23 cellular contexts compared by ENCODE assay signal in the genomic region with DNA sequence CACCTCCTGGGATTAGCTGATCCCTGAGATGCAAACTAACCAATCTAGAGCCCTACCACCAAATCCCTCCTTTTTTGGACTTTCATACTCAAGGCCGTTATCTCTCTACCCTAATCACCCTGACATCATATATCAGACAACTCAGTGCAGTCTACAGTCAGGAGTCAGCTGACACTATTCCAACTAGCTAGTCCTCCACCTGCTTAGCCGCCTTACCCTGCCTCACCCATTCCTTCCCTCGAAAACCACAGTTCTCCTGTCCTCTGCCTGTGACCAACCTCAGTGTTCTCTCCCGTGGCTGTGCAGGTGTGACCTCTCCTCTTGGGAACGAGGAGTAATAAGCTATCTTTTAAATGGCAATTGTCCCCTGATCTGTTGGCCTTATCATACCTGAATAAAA. TPM values are rescaled to one million over a fixed set of nuclear protein-coding genes. Genes with fewer than 3 reads are reported as not detected.
"Had no signal": no experiment of that assay in that cellular context is flagged by ENCODE, and none has a peak within 500 bp of the region (broad histone marks: within the 10 kb centered on the region; RNA-seq: fewer than 3 reads in every experiment).

No MANE protein-coding gene starts in this region.

- H3K4me3 ChIP-seq: esophagus muscularis mucosa, gastroesophageal sphincter, left ventricle myocardium inferior, lung, spleen, tibial artery, upper lobe of left lung, uterus had no signal

- FAIRE-seq: keratinocyte had no signal

- H3K9me3 ChIP-seq: esophagus muscularis mucosa, gastroesophageal sphincter, left ventricle myocardium inferior, neutrophil, spleen, tibial artery, upper lobe of left lung, uterus had no signal

- DNase-seq: effector memory CD8-positive, alpha-beta T cell; immature natural killer cell; left ventricle myocardium inferior; mesenchymal stem cell; midbrain; naive thymus-derived CD4-positive, alpha-beta T cell; posterior cingulate gyrus; right cardiac atrium; spleen; stimulated activated CD4-positive, alpha-beta T cell treated with anti-CD3 and anti-CD28 coated beads, Interleukin-15, amount 100 ng/mL, for 24 hours; stimulated activated CD4-positive, alpha-beta T cell treated with anti-CD3 and anti-CD28 coated beads, Interleukin-1b, Interleukin-23, amount 100 ng/mL, for 48 hours; stimulated activated CD4-positive, alpha-beta T cell treated with anti-CD3 and anti-CD28 coated beads, Interleukin-4, amount 100 ng/mL, for 24 hours; tibial artery; upper lobe of left lung; uterus had no signal

- H3K27ac ChIP-seq: epithelial cell of prostate, esophagus muscularis mucosa, gastroesophageal sphincter, left ventricle myocardium inferior, neutrophil, spleen, tibial artery, upper lobe of left lung, uterus had no signal

- H3K4me1 ChIP-seq: esophagus muscularis mucosa, gastroesophageal sphincter, left ventricle myocardium inferior, tibial artery, upper lobe of left lung, uterus had no signal

- ATAC-seq: effector memory CD8-positive, alpha-beta T cell; gastroesophageal sphincter; naive thymus-derived CD4-positive, alpha-beta T cell; right cardiac atrium; stimulated activated memory B cell treated with anti-CD40 and anti-IgM and Interleukin-4, amounts not matched to agents 10 μg/mL and 1 μg/mL and 100 μg/mL, for 72 hours had no signal

- H3K36me3 ChIP-seq: esophagus muscularis mucosa, gastroesophageal sphincter, left ventricle myocardium inferior, neutrophil, spleen, tibial artery, upper lobe of left lung, uterus had no signal

- H3K27me3 ChIP-seq: esophagus muscularis mucosa, gastroesophageal sphincter, neutrophil, spleen, tibial artery, upper lobe of left lung, uterus had no signal

RNA-seq across cellular contexts. Expression of gene PPEF2, which starts 1.8 kb away (rescaled TPM):
- total RNA-seq: esophagus muscularis mucosa, gastroesophageal sphincter, left ventricle myocardium inferior, lung, osteoblast, right cardiac atrium, upper lobe of left lung had no signal
- polyA plus RNA-seq: immature natural killer cell; naive thymus-derived CD4-positive, alpha-beta T cell; right cardiac atrium had no signal
